In genomic region chr7:37448057-37448636, GRCh38 we compare ENCODE assay signal across 9 cellular contexts. TPM values are rescaled to one million over a fixed set of nuclear protein-coding genes. Genes with fewer than 3 reads are reported as not detected.
DNase-seq lines count a peak whose midpoint lies in the region; ATAC-seq and TF ChIP-seq lines count a peak whose summit lies in the region.
"Had no signal": no experiment of that assay in that cellular context is flagged by ENCODE, and none has a peak within 500 bp of the region (broad histone marks: within the 10 kb centered on the region; RNA-seq: fewer than 3 reads in every experiment).

No MANE protein-coding gene starts in this region.

- H2AFZ ChIP-seq in PC-3 (ENCODE audit: low read length) = peak overlapping the region; percentile 59

- POLR2A ChIA-PET in PC-3 (lab: Charles Lee; ENCODE audit: unreplicated experiment) = no interaction called here

- no peaks in the 10 kb centered on the region for H4K20me1 ChIP-seq in PC-3 (ENCODE audit: low read length)

- no peaks in the 10 kb centered on the region for H3F3A ChIP-seq in PC-3 (ENCODE audit: low read length, unreplicated experiment)

- no peak overlapping the region for H3K27ac ChIP-seq in PC-3 (ENCODE audit: low read length)

- BruUV-seq in PC-3 (replicated peaks; lab: Mats Ljungman, UMichigan) = no TSS peak

- H3K4me3 ChIP-seq in GM08714 (ENCODE audit: low read length) (peak overlapping the region; percentile 89), PC-3 (ENCODE audit: low read length) (peak overlapping the region; percentile 46), cardiac fibroblast (replicated peaks in 1 of 2; ENCODE audit: low read depth in 2 of 2, low read length in 2 of 2) (peak overlapping the region; percentile 43 to 51)

- H3K9ac ChIP-seq in PC-3 (ENCODE audit: low read length) = no peak overlapping the region

- peak overlapping the region; percentile 91 for H3K27ac Mint-ChIP-seq in stimulated activated naive CD8-positive, alpha-beta T cell treated with anti-CD3 and anti-CD28 coated beads, Interleukin-15, Interleukin-2, amounts not matched to agents 100 ng/mL and 50 ng/mL, for 24 hours

- no peaks in the 10 kb centered on the region for H3K9me3 Mint-ChIP-seq in stimulated activated naive CD8-positive, alpha-beta T cell treated with anti-CD3 and anti-CD28 coated beads, Interleukin-15, Interleukin-2, amounts not matched to agents 100 ng/mL and 50 ng/mL, for 24 hours

- H3K27me3 ChIP-seq in PC-3 (ENCODE audit: low read length) = peaks cover 36% of the 10 kb centered on the region

- no peaks in the 10 kb centered on the region for H3K79me2 ChIP-seq in PC-3 (ENCODE audit: low read length)

- peaks cover 10% of the 10 kb centered on the region for H3K36me3 Mint-ChIP-seq in stimulated activated naive CD8-positive, alpha-beta T cell treated with anti-CD3 and anti-CD28 coated beads, Interleukin-15, Interleukin-2, amounts not matched to agents 100 ng/mL and 50 ng/mL, for 24 hours (ENCODE audit: low read depth)

- H3K4me1 Mint-ChIP-seq in stimulated activated naive CD8-positive, alpha-beta T cell treated with anti-CD3 and anti-CD28 coated beads, Interleukin-15, Interleukin-2, amounts not matched to agents 100 ng/mL and 50 ng/mL, for 24 hours (ENCODE audit: low read depth) = peaks cover 53% of the 10 kb centered on the region

- CTCF ChIA-PET in PC-3 (lab: Charles Lee) = no interaction called here

- peak; percentile 27 for ATAC-seq in GM21825 (IDR thresholded peaks at IDR 0.05; ENCODE audit: unreplicated experiment)
- ATAC-seq in PC-3 = no peak
- peak; percentile 56 for ATAC-seq in left lobe of liver
- no peak for ATAC-seq in HG03378 (IDR thresholded peaks at IDR 0.05; ENCODE audit: unreplicated experiment)

- intact Hi-C loops in PC-3 (cut with micrococcal nuclease) = no loop called here

- DNase-seq in PC-3 (no peak), cardiac fibroblast (ENCODE audit: low read depth in 2 of 2) (no peak), left lobe of liver (ENCODE audit: low spot score) (peak; percentile 56), GDM1 (lab: John Stamatoyannopoulos, UW) (no peak)

- peak overlapping the region; percentile 48; the same call in 1 of the 2 replicates for H3K4me2 ChIP-seq in PC-3 (ENCODE audit: low read length)

- H3K4me3 Mint-ChIP-seq in stimulated activated naive CD8-positive, alpha-beta T cell treated with anti-CD3 and anti-CD28 coated beads, Interleukin-15, Interleukin-2, amounts not matched to agents 100 ng/mL and 50 ng/mL, for 24 hours = peak overlapping the region; percentile 94

- no peak for TF ChIP-seq CTCF in PC-3 (conservative IDR thresholded peaks at IDR 0.05; ENCODE audit: low read depth, low read length)
- no peak for TF ChIP-seq CTCF in cardiac fibroblast (IDR thresholded peaks at IDR 0.05; ENCODE audit: low read depth, low read length)

- H3K9me2 ChIP-seq in PC-3 (replicated peaks; ENCODE audit: low read length) = no peaks in the 10 kb centered on the region

- H3K27me3 Mint-ChIP-seq in stimulated activated naive CD8-positive, alpha-beta T cell treated with anti-CD3 and anti-CD28 coated beads, Interleukin-15, Interleukin-2, amounts not matched to agents 100 ng/mL and 50 ng/mL, for 24 hours = no peaks in the 10 kb centered on the region

- no peaks in the 10 kb centered on the region for H3K9me3 ChIP-seq in PC-3 (ENCODE audit: low read length)

- no peaks in the 10 kb centered on the region for H3K4me1 ChIP-seq in PC-3 (ENCODE audit: insufficient read depth, low read length)

- H3K36me3 ChIP-seq in PC-3 (ENCODE audit: low read depth, low read length) = no peaks in the 10 kb centered on the region

RNA-seq across cellular contexts. Expression of gene ELMO1, which starts 0.5 kb away (rescaled TPM):
- not detected in 2 replicates for total RNA-seq in PC-3 (2014; rRNA removed)
- 21.2 TPM for total RNA-seq in left lobe of liver
- total RNA-seq: IMR-90 had no signal

Comparison
In these comparisons a context has a peak if more than half of its experiments do, and no peak if none do; other contexts are left out.
1. ATAC-seq: peak in GM21825 (single experiment) and left lobe of liver (single experiment); none in PC-3 (single experiment) and HG03378 (single experiment).
2. RNA of gene ELMO1, which starts 0.5 kb away (total RNA-seq): 21.2 TPM in left lobe of liver (single experiment); not detected in PC-3; every median in the first group is over 10 times any median in the second.
3. Peak in every context shown above with its lines, with median percentiles within 50 percentile points of each other: H3K4me3 ChIP-seq.